In the genomic region with DNA sequence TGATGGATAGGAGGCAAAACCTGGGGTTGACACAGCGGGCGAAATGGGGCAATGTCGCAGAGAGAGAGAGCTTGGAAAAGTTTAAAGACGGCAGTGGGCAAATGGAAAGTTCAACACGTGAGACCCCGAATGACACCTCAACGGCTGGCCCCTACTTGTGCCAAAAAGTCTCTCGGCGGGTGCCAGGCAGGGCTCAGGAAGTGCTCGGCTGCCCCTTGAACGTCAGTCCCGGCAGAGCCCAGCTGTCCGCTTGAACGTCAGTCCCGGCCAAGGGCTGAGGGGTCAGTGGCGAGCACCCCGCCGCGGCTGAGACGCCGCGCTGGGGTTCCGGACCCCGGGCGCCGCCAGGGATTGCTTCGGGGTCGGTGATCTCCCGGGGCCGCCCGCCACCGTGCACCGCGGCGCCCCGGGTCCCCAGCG, we compare ENCODE assay signal across 8 cellular contexts. TPM values are rescaled to one million over a fixed set of nuclear protein-coding genes. Genes with fewer than 3 reads are reported as not detected.
DNase-seq lines count a peak whose midpoint lies in the region; ATAC-seq and TF ChIP-seq lines count a peak whose summit lies in the region.

No MANE protein-coding gene starts in this region.

- H3K36me3 ChIP-seq in KMS-11 (ENCODE audit: insufficient read depth): no peaks in the 10 kb centered on the region
- H3K36me3 ChIP-seq in adrenal gland (replicated peaks in 1 of 2): peaks cover 0 to 20% of the 10 kb centered on the region in 2 donors
- peaks cover 9% of the 10 kb centered on the region for H3K36me3 ChIP-seq in right atrium auricular region
- H3K36me3 ChIP-seq in prostate gland: no peaks in the 10 kb centered on the region

- no peaks in the 10 kb centered on the region for H4K20me1 ChIP-seq in KMS-11 (ENCODE audit: insufficient read depth)

- WGBS in adrenal gland, 4 donors: 1 to 10% (median 5%) methylated on average over 6 to 37 of the region's 37 CpGs
- WGBS in prostate gland: 5% methylated on average over 17 of the region's 37 CpGs

- peak overlapping the region; percentile 69 for H3K4me3 ChIP-seq in KMS-11 (IDR thresholded peaks at IDR 0.05; ENCODE audit: insufficient read depth, low read depth, low read length)
- peak overlapping the region in 3 of 4 donors; percentile 63 to 92 (median 73) for H3K4me3 ChIP-seq in adrenal gland
- H3K4me3 ChIP-seq in right atrium auricular region: peak overlapping the region; percentile 77 to 84
- peak overlapping the region; percentile 76 to 94 for H3K4me3 ChIP-seq in prostate gland

- intact Hi-C loops in adrenal gland (cut with DNase I) (no loop called here), prostate gland (cut with DNase I) (loop anchor here (5.0 kb wide), 1 partner anchor 39 kb away; the partner anchor contains the start of gene TMF1)

- peak overlapping the region; percentile 76; the same call in 1 of the 2 replicates for H2AFZ ChIP-seq in KMS-11 (ENCODE audit: low read depth)

- H3K9ac ChIP-seq in KMS-11: peak overlapping the region; percentile 71; the same call in 1 of the 2 replicates

- H3K9me3 ChIP-seq in adrenal gland (replicated peaks in 1 of 3): no peaks in the 10 kb centered on the region
- no peaks in the 10 kb centered on the region for H3K9me3 ChIP-seq in right atrium auricular region
- H3K9me3 ChIP-seq in prostate gland: no peaks in the 10 kb centered on the region

- no peaks in the 10 kb centered on the region for H3K79me2 ChIP-seq in KMS-11 (ENCODE audit: insufficient read depth, low read depth)

- H3K27me3 ChIP-seq in KMS-11 (ENCODE audit: insufficient read depth, low read depth) (no peaks in the 10 kb centered on the region), adrenal gland (no peaks in the 10 kb centered on the region), right atrium auricular region (no peaks in the 10 kb centered on the region), prostate gland (replicated peaks; ENCODE audit: insufficient read depth) (no peaks in the 10 kb centered on the region)

- H3K4me1 ChIP-seq in KMS-11 (ENCODE audit: low read depth, poor library complexity, severe bottlenecking): peaks cover 10% of the 10 kb centered on the region
- H3K4me1 ChIP-seq in adrenal gland (replicated peaks in 1 of 2): peaks cover 5 to 16% of the 10 kb centered on the region in 2 donors
- peaks cover 0 to 45% of the 10 kb centered on the region in 2 donors for H3K4me1 ChIP-seq in right atrium auricular region
- peaks cover 9% of the 10 kb centered on the region for H3K4me1 ChIP-seq in prostate gland (replicated peaks)

- no peak for TF ChIP-seq POLR2A in adrenal gland (IDR thresholded peaks at IDR 0.05)
- no peak for TF ChIP-seq POLR2A in prostate gland (IDR thresholded peaks at IDR 0.05)

- H3K27ac ChIP-seq in KMS-11 (no peak overlapping the region), adrenal gland (peak overlapping the region; percentile 93 to 99 (median 98)), right atrium auricular region (peak overlapping the region; percentile 97 to 100), prostate gland (peak overlapping the region; percentile 97 to 100)

- peak; percentile 51 to 80 (median 66) for DNase-seq in adrenal gland
- no peak for DNase-seq in right atrium auricular region (ENCODE audit: low spot score)
- peak; percentile 20 for DNase-seq in prostate gland (ENCODE audit: low spot score)
- DNase-seq in NCI-H446 treated with DMSO at 0.1 percent for 48 hours (lab: John Stamatoyannopoulos, UW): no peak
- no peak for DNase-seq in NCI-H2081 treated with DMSO at 0.1 percent for 48 hours (lab: John Stamatoyannopoulos, UW)

- no peak overlapping the region for H3K4me2 ChIP-seq in KMS-11

- TF ChIP-seq CTCF in GM12872 (IDR thresholded peaks at IDR 0.05; ENCODE audit: insufficient read depth, low read depth, low read length) (peak; percentile 20; the same call in 1 of the 3 replicates), KMS-11 (conservative IDR thresholded peaks at IDR 0.05; ENCODE audit: low read depth, low read length) (no peak), adrenal gland (IDR thresholded peaks at IDR 0.05) (peak in 1 of 6 experiments; percentile 34), right atrium auricular region (IDR thresholded peaks at IDR 0.05) (no peak), prostate gland (IDR thresholded peaks at IDR 0.05) (no peak)

- ATAC-seq in GM21529 (IDR thresholded peaks at IDR 0.05; ENCODE audit: unreplicated experiment): peak; percentile 39

RNA-seq across cellular contexts. Expression of gene EOGT, which starts 0.6 kb away (rescaled TPM):
- total RNA-seq in adrenal gland: 10 to 100 TPM; 15.9 to 39.1 (median 18.6) TPM
- 10 to 100 TPM; 21.5 to 43.7 (median 22.3) TPM for polyA plus RNA-seq in adrenal gland
- 10 to 100 TPM; 59.2 to 60.3 TPM for total RNA-seq in right atrium auricular region
- total RNA-seq in prostate gland: 10 to 100 TPM; 40.4 to 42.8 TPM

RNA-seq across cellular contexts. Expression of gene TMF1, which starts 39.3 kb away (rescaled TPM):
- total RNA-seq in adrenal gland (10 to 100 TPM; 16.8 to 39.6 (median 27.3) TPM), right atrium auricular region (10 to 100 TPM; 15.6 to 21.3 TPM), prostate gland (10 to 100 TPM; 24.9 to 29.1 TPM)
- 10 to 100 TPM in 1 of 3 donors, 1 to 10 TPM in 2; 6.9 to 38.1 (median 9.8) TPM for polyA plus RNA-seq in adrenal gland

Comparison
In these comparisons a context has a peak if more than half of its experiments do, and no peak if none do; other contexts are left out.
1. DNase-seq: peak in adrenal gland (7 of 7) and prostate gland (single experiment); none in right atrium auricular region (single experiment), NCI-H446 treated with DMSO at 0.1 percent for 48 hours (single experiment) and NCI-H2081 treated with DMSO at 0.1 percent for 48 hours (single experiment).
2. Peak in every context shown above with its lines, with median percentiles within 50 percentile points of each other: H3K4me3 ChIP-seq.